In the genomic region with DNA sequence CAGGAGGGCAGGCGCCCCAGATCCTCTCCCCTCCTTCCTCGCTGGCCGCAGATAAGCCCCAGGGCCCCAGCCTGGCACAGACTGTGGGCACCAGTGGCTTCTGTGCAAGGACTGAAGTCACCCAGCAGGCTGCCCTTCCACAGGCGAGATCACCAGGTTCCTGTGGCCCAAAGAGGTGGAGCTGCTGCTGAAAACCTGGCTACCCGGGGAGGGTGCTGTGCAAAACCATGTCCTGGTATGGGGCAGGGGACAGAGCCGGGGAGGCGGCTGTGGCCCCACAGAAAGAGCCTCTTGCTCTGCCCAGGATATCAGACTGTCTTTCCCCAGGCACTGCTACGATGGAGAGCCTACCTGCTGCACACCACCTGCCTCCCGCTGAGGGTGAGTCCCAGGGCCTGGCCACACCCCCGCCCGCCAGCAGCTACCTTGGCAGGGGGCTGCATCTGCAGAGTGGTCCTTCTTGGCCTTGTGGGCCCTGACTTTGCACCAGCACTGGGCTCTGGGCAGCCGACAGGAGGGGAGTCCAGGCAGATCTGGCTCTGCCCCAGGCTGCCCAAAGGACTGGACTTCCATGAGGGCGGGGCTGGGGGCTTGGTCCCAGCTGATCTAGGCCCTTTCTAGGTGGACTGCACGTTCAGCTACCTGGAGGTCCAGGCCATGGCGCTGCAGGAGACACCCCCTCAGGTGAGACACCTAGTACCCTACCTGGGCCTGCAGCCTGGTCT, we compare ENCODE assay signal across 1 cellular context.
TF ChIP-seq lines count a peak whose summit lies in the region.

No MANE protein-coding gene starts in this region.

TF ChIP-seq in SK-N-SH, 30 proteins besides CTCF, POLR2A, EP300 and RAD21 (continued from another document):
- TF ChIP-seq, protein P1, sequence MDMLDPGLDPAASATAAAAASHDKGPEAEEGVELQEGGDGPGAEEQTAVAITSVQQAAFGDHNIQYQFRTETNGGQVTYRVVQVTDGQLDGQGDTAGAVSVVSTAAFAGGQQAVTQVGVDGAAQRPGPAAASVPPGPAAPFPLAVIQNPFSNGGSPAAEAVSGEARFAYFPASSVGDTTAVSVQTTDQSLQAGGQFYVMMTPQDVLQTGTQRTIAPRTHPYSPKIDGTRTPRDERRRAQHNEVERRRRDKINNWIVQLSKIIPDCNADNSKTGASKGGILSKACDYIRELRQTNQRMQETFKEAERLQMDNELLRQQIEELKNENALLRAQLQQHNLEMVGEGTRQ (IDR thresholded peaks at IDR 0.05; ENCODE audit: borderline replicate concordance, low read depth, low read length) = no peak
- TF ChIP-seq, protein P2, sequence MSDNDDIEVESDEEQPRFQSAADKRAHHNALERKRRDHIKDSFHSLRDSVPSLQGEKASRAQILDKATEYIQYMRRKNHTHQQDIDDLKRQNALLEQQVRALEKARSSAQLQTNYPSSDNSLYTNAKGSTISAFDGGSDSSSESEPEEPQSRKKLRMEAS (IDR thresholded peaks at IDR 0.05; ENCODE audit: low read depth) = no peak
- TF ChIP-seq POLR2AphosphoS5 (IDR thresholded peaks at IDR 0.05; ENCODE audit: low read depth, low read length) = no peak
- TF ChIP-seq RFX5 (IDR thresholded peaks at IDR 0.05; ENCODE audit: low read length) = no peak
- TF ChIP-seq ELF1 (IDR thresholded peaks at IDR 0.05) = no peak
- TF ChIP-seq, protein P3, sequence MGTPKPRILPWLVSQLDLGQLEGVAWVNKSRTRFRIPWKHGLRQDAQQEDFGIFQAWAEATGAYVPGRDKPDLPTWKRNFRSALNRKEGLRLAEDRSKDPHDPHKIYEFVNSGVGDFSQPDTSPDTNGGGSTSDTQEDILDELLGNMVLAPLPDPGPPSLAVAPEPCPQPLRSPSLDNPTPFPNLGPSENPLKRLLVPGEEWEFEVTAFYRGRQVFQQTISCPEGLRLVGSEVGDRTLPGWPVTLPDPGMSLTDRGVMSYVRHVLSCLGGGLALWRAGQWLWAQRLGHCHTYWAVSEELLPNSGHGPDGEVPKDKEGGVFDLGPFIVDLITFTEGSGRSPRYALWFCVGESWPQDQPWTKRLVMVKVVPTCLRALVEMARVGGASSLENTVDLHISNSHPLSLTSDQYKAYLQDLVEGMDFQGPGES (IDR thresholded peaks at IDR 0.05; ENCODE audit: low read depth, low read length) = no peak
- no peak for TF ChIP-seq RXRA (IDR thresholded peaks at IDR 0.05; ENCODE audit: borderline replicate concordance, low read depth)
